Comparison of ENCODE assay signal across 10 cellular contexts in genomic region chr9:135468866-135469521, GRCh38. TPM values are rescaled to one million over a fixed set of nuclear protein-coding genes. Genes with fewer than 3 reads are reported as not detected.
DNase-seq lines count a peak whose midpoint lies in the region; ATAC-seq, FAIRE-seq and TF ChIP-seq lines count a peak whose summit lies in the region.
"Had no signal": no experiment of that assay in that cellular context is flagged by ENCODE, and none has a peak within 500 bp of the region (broad histone marks: within the 10 kb centered on the region; RNA-seq: fewer than 3 reads in every experiment).

No MANE protein-coding gene starts in this region.

- no peak for TF ChIP-seq EP300 in HepG2 (IDR thresholded peaks at IDR 0.05; ENCODE audit: low read depth in 2 of 2, low read length in 2 of 2)
- TF ChIP-seq EP300 in HepG2 (CRISPR knock-in tag; IDR thresholded peaks at IDR 0.05; ENCODE audit: borderline replicate concordance), result no peak

- H4K20me1 ChIP-seq in HepG2 (ENCODE audit: insufficient read depth, low read length) (no peaks in the 10 kb centered on the region), hepatocyte (ENCODE audit: insufficient read depth, poor library complexity, severe bottlenecking) (no peaks in the 10 kb centered on the region)

- H2AFZ ChIP-seq in HepG2 (ENCODE audit: low read length) (no peak overlapping the region), hepatocyte (peak overlapping the region; percentile 26)

- 61% methylated on average over 13 of the region's 16 CpGs for WGBS in HepG2 (ENCODE audit: low lambda C conversion rate)
- WGBS in right lobe of liver (ENCODE audit: insufficient coverage, low coverage, low lambda C conversion rate, missing lambda C conversion rate), result 68% methylated on average over 13 of the region's 16 CpGs
- WGBS in hepatocyte (ENCODE audit: low lambda C conversion rate, missing lambda C conversion rate), result 4% methylated on average over 16 of the region's 16 CpGs

- H3K9me3 ChIP-seq in HepG2 (ENCODE audit: low read length) (no peaks in the 10 kb centered on the region), right lobe of liver (no peaks in the 10 kb centered on the region), hepatocyte (ENCODE audit: low read depth) (no peaks in the 10 kb centered on the region), SJCRH30 (replicated peaks) (no peaks in the 10 kb centered on the region)
- H3K9me3 ChIP-seq: BLaER1 treated with 17β-estradiol and CSF1 and Interleukin-3, amounts not matched to agents 10 nM and 100 nM had no signal

- CTCF ChIA-PET in HepG2 (lab: Yijun Ruan, JAX; ENCODE audit: low intra/inter-chr PET ratio, low total read pairs), result no interaction called here

- TF ChIP-seq POLR2A in HepG2 (IDR thresholded peaks at IDR 0.05; ENCODE audit: insufficient read depth in 1 of 2, low read depth in 2 of 2, low read length in 2 of 2) (no peak), right lobe of liver (IDR thresholded peaks at IDR 0.05) (no peak)

- BruUV-seq in HepG2 (replicated peaks; lab: Mats Ljungman, UMichigan), result no TSS peak

- H3K4me2 ChIP-seq in HepG2 (ENCODE audit: low read depth, low read length), result no peak overlapping the region
- H3K4me2 ChIP-seq in hepatocyte, result peak overlapping the region; percentile 66

- H3K9ac ChIP-seq in HepG2 (ENCODE audit: insufficient read depth, low read depth, low read length), result no peak overlapping the region
- H3K9ac ChIP-seq: BLaER1 treated with 17β-estradiol and CSF1 and Interleukin-3, amounts not matched to agents 10 nM and 100 nM had no signal

- no peaks in the 10 kb centered on the region for H3K9me2 ChIP-seq in hepatocyte (replicated peaks; ENCODE audit: insufficient read depth)

- no peaks in the 10 kb centered on the region for H3K27me3 ChIP-seq in HepG2 (ENCODE audit: control insufficient read depth in 1 of 2, insufficient read depth in 2 of 2, low read length in 2 of 2)
- H3K27me3 ChIP-seq in right lobe of liver, result no peaks in the 10 kb centered on the region
- H3K27me3 ChIP-seq in hepatocyte, result no peaks in the 10 kb centered on the region
- peaks cover 15% of the 10 kb centered on the region; the same call in 1 of the 2 replicates for H3K27me3 ChIP-seq in SJCRH30

- ATAC-seq in HepG2 (no peak), right lobe of liver (no peak), GM21381 (IDR thresholded peaks at IDR 0.05; ENCODE audit: unreplicated experiment) (no peak)

- FAIRE-seq in HepG2 (lab: Jason Lieb, UNC), result no peak

- H3K79me2 ChIP-seq in HepG2 (ENCODE audit: insufficient read depth, low read length), result no peaks in the 10 kb centered on the region
- no peaks in the 10 kb centered on the region for H3K79me2 ChIP-seq in hepatocyte

- intact Hi-C loops in HepG2 (cut with micrococcal nuclease; ENCODE audit: unreplicated experiment) (no loop called here), right lobe of liver (cut with DNase I) (no loop called here), cardiac septum (cut with DNase I) (no loop called here)

- DNase-seq in HepG2 (ENCODE audit: low spot score), result no peak
- DNase-seq in right lobe of liver, result no peak
- peak; percentile 43 for DNase-seq in activated T-cell treated with anti-CD3 and anti-CD28 coated beads for 24 hours (ENCODE audit: low read depth)
- no peak for DNase-seq in hepatocyte (ENCODE audit: low spot score)
- no peak for DNase-seq in SJCRH30
- DNase-seq in SHP77 treated with DMSO at 0.1 percent for 48 hours (lab: John Stamatoyannopoulos, UW), result no peak
- no peak for DNase-seq in cardiac septum (ENCODE audit: low spot score)

- no peak for TF ChIP-seq RAD21 in HepG2 (CRISPR knock-in tag; IDR thresholded peaks at IDR 0.05)

- H3K4me3 ChIP-seq in HepG2 (replicated peaks in 1 of 3; ENCODE audit: insufficient read depth in 1 of 3, low read depth in 2 of 3, low read length in 3 of 3) (no peak overlapping the region), right lobe of liver (no peak overlapping the region), hepatocyte (no peak overlapping the region), SJCRH30 (no peak overlapping the region)
- H3K4me3 ChIP-seq: BLaER1 treated with 17β-estradiol and CSF1 and Interleukin-3, amounts not matched to agents 10 nM and 100 nM had no signal

- TF ChIP-seq CTCF in HepG2 (CRISPR knock-in tag; IDR thresholded peaks at IDR 0.05) (no peak), right lobe of liver (IDR thresholded peaks at IDR 0.05) (no peak), hepatocyte (IDR thresholded peaks at IDR 0.05; ENCODE audit: poor library complexity) (no peak)

- H3K36me3 ChIP-seq in HepG2 (replicated peaks in 1 of 2; ENCODE audit: control insufficient read depth in 1 of 2, insufficient read depth in 2 of 2, low read length in 2 of 2) (no peaks in the 10 kb centered on the region), right lobe of liver (no peaks in the 10 kb centered on the region), hepatocyte (replicated peaks; ENCODE audit: insufficient read depth, low read depth) (no peaks in the 10 kb centered on the region), SJCRH30 (no peaks in the 10 kb centered on the region)
- H3K36me3 ChIP-seq: BLaER1 treated with 17β-estradiol and CSF1 and Interleukin-3, amounts not matched to agents 10 nM and 100 nM had no signal

- POLR2A ChIA-PET in HepG2 (lab: Yijun Ruan, JAX), result no interaction called here

- no peaks in the 10 kb centered on the region for H3K4me1 ChIP-seq in HepG2 (ENCODE audit: insufficient read depth, low read length)
- H3K4me1 ChIP-seq in right lobe of liver, result no peaks in the 10 kb centered on the region
- H3K4me1 ChIP-seq in hepatocyte (ENCODE audit: insufficient read depth), result peaks cover 11% of the 10 kb centered on the region
- H3K4me1 ChIP-seq in SJCRH30, result peaks cover 16% of the 10 kb centered on the region

- in situ Hi-C loops in HepG2 (cut with HindIII; ENCODE audit: extremely low pct_ligation_motif_present, low pct_unique_long_range_greater_than_20kb), result no loop called here

- H3K27ac ChIP-seq in HepG2 (ENCODE audit: extremely low read length, insufficient read depth, low read length) (no peak overlapping the region), right lobe of liver (no peak overlapping the region), hepatocyte (peak overlapping the region; percentile 64), SJCRH30 (no peak overlapping the region)
- H3K27ac ChIP-seq: BLaER1 treated with 17β-estradiol and CSF1 and Interleukin-3, amounts not matched to agents 10 nM and 100 nM; HL-60 had no signal

RNA-seq across cellular contexts. Expression of gene PPP1R26, which starts 10.6 kb away (rescaled TPM):
- total RNA-seq in HepG2 (2016; rRNA removed; fragmentation: Illumina TruSeq; extraction: Trizol), result 7.1 and 11.6 TPM in 2 replicates
- 2.2 TPM in 2 replicates for total RNA-seq in HepG2 (2016; cell fraction: cytosol; rRNA removed; fragmentation: Illumina TruSeq; extraction: Trizol; ENCODE audit: low read depth)
- 5.6 and 11.2 TPM in 2 replicates for total RNA-seq in HepG2 (2016; cell fraction: insoluble cytoplasmic fraction; rRNA removed; fragmentation: Illumina TruSeq; extraction: Trizol)
- 3.7 and 4.4 TPM in 2 replicates for total RNA-seq in HepG2 (2016; cell fraction: membrane; rRNA removed; fragmentation: Illumina TruSeq; extraction: Trizol)
- 11.3 and 13.5 TPM in 2 replicates for total RNA-seq in HepG2 (2016; cell fraction: nucleus; rRNA removed; fragmentation: Illumina TruSeq; extraction: Trizol)
- polyA plus RNA-seq in HepG2 (2011; rRNA removed), result 8.6 and 11.9 TPM in 2 replicates
- polyA plus RNA-seq in HepG2 (2011; cell fraction: cytosol; rRNA removed), result 9.5 and 10.6 TPM in 2 replicates
- 33.5 and 35.4 TPM in 2 replicates for polyA plus RNA-seq in HepG2 (2011; cell fraction: nucleus; rRNA removed)
- polyA plus RNA-seq in HepG2 (2012), result 9.5 and 12.9 TPM in 2 replicates
- 1.8 and 2.4 TPM in 2 replicates for polyA plus RNA-seq in HepG2 (2016; cell fraction: cytosol; fragmentation: Illumina TruSeq; extraction: Trizol; ENCODE audit: low read depth)
- 5.1 and 7.5 TPM in 2 replicates for polyA plus RNA-seq in HepG2 (2016; cell fraction: insoluble cytoplasmic fraction; fragmentation: Illumina TruSeq; extraction: Trizol; ENCODE audit: low read depth)
- 3.0 and 3.1 TPM in 2 replicates for polyA plus RNA-seq in HepG2 (2016; cell fraction: membrane; fragmentation: Illumina TruSeq; extraction: Trizol; ENCODE audit: low read depth)
- 19.4 and 20.2 TPM in 2 replicates for polyA plus RNA-seq in HepG2 (2016; cell fraction: nucleus; fragmentation: Illumina TruSeq; extraction: Trizol; ENCODE audit: insufficient read depth, low read depth)
- polyA minus RNA-seq in HepG2 (2011; rRNA and poly(A)+ RNA removed; ENCODE audit: low replicate concordance), result 11.9 and 22.1 TPM in 2 replicates
- polyA minus RNA-seq in HepG2 (2011; cell fraction: cytosol; rRNA and poly(A)+ RNA removed), result 9.1 and 9.9 TPM in 2 replicates
- 9.7 and 9.9 TPM in 2 replicates for polyA minus RNA-seq in HepG2 (2011; cell fraction: nucleus; rRNA and poly(A)+ RNA removed)
- total RNA-seq in right lobe of liver, result 1 to 10 TPM; 5.1 to 9.0 (median 7.7) TPM
- 12.5 and 15.6 TPM in 2 replicates for total RNA-seq in hepatocyte
- 9.1 and 15.0 TPM in 2 replicates for polyA plus RNA-seq in hepatocyte
- 6.6 and 7.6 TPM in 2 replicates for total RNA-seq in SJCRH30 (2014; rRNA removed; shearing (Covaris generic))
- total RNA-seq in cardiac septum, result 26.3 TPM

RNA-seq across cellular contexts. Expression of gene MRPS2, which starts 31.5 kb away (rescaled TPM):
- total RNA-seq in HepG2 (2016; rRNA removed; fragmentation: Illumina TruSeq; extraction: Trizol) (44.4 and 48.6 TPM in 2 replicates), right lobe of liver (10 to 100 TPM; 24.7 to 56.8 (median 30.5) TPM), hepatocyte (22.4 and 28.0 TPM in 2 replicates), cardiac septum (37.2 TPM)
- total RNA-seq in HepG2 (2016; cell fraction: cytosol; rRNA removed; fragmentation: Illumina TruSeq; extraction: Trizol; ENCODE audit: low read depth), result 19.9 and 20.2 TPM in 2 replicates
- total RNA-seq in HepG2 (2016; cell fraction: insoluble cytoplasmic fraction; rRNA removed; fragmentation: Illumina TruSeq; extraction: Trizol), result 40.6 and 44.3 TPM in 2 replicates
- total RNA-seq in HepG2 (2016; cell fraction: membrane; rRNA removed; fragmentation: Illumina TruSeq; extraction: Trizol), result 30.5 and 35.9 TPM in 2 replicates
- 22.9 and 23.3 TPM in 2 replicates for total RNA-seq in HepG2 (2016; cell fraction: nucleus; rRNA removed; fragmentation: Illumina TruSeq; extraction: Trizol)
- polyA plus RNA-seq in HepG2 (2011; rRNA removed) (86.7 and 98.3 TPM in 2 replicates), hepatocyte (57.0 and 59.1 TPM in 2 replicates)
- polyA plus RNA-seq in HepG2 (2011; cell fraction: cytosol; rRNA removed), result 166 and 225 TPM in 2 replicates
- polyA plus RNA-seq in HepG2 (2011; cell fraction: nucleus; rRNA removed), result 93.0 and 109 TPM in 2 replicates
- 38.2 and 39.9 TPM in 2 replicates for polyA plus RNA-seq in HepG2 (2012)
- polyA plus RNA-seq in HepG2 (2016; cell fraction: cytosol; fragmentation: Illumina TruSeq; extraction: Trizol; ENCODE audit: low read depth), result 37.0 and 38.5 TPM in 2 replicates
- polyA plus RNA-seq in HepG2 (2016; cell fraction: insoluble cytoplasmic fraction; fragmentation: Illumina TruSeq; extraction: Trizol; ENCODE audit: low read depth), result 94.0 and 109 TPM in 2 replicates
- 51.5 and 52.2 TPM in 2 replicates for polyA plus RNA-seq in HepG2 (2016; cell fraction: membrane; fragmentation: Illumina TruSeq; extraction: Trizol; ENCODE audit: low read depth)
- 74.0 and 74.3 TPM in 2 replicates for polyA plus RNA-seq in HepG2 (2016; cell fraction: nucleus; fragmentation: Illumina TruSeq; extraction: Trizol; ENCODE audit: insufficient read depth, low read depth)
- polyA minus RNA-seq in HepG2 (2011; rRNA and poly(A)+ RNA removed; ENCODE audit: low replicate concordance), result 204 and 352 TPM in 2 replicates
- 57.7 TPM in 2 replicates for polyA minus RNA-seq in HepG2 (2011; cell fraction: cytosol; rRNA and poly(A)+ RNA removed)
- 16.6 and 19.0 TPM in 2 replicates for polyA minus RNA-seq in HepG2 (2011; cell fraction: nucleus; rRNA and poly(A)+ RNA removed)
- total RNA-seq in SJCRH30 (2014; rRNA removed; shearing (Covaris generic)), result 68.0 and 68.6 TPM in 2 replicates

RNA-seq across cellular contexts. Expression of gene LCN1, which starts 52.2 kb away (rescaled TPM):
- not detected in 2 replicates for total RNA-seq in HepG2 (2016; rRNA removed; fragmentation: Illumina TruSeq; extraction: Trizol)
- total RNA-seq in HepG2 (2016; cell fraction: cytosol; rRNA removed; fragmentation: Illumina TruSeq; extraction: Trizol; ENCODE audit: low read depth), result not detected in 2 replicates
- not detected in 2 replicates for total RNA-seq in HepG2 (2016; cell fraction: insoluble cytoplasmic fraction; rRNA removed; fragmentation: Illumina TruSeq; extraction: Trizol)
- total RNA-seq in HepG2 (2016; cell fraction: membrane; rRNA removed; fragmentation: Illumina TruSeq; extraction: Trizol), result not detected in 2 replicates
- total RNA-seq in HepG2 (2016; cell fraction: nucleus; rRNA removed; fragmentation: Illumina TruSeq; extraction: Trizol), result not detected in 2 replicates
- not detected in 2 replicates for polyA plus RNA-seq in HepG2 (2011; rRNA removed)
- 0.09 TPM in 1 of 2 replicates, not detected in the other for polyA plus RNA-seq in HepG2 (2011; cell fraction: cytosol; rRNA removed)
- polyA plus RNA-seq in HepG2 (2011; cell fraction: nucleus; rRNA removed), result not detected in 2 replicates
- polyA plus RNA-seq in HepG2 (2012), result not detected in 2 replicates
- not detected in 2 replicates for polyA plus RNA-seq in HepG2 (2016; cell fraction: cytosol; fragmentation: Illumina TruSeq; extraction: Trizol; ENCODE audit: low read depth)
- not detected in 2 replicates for polyA plus RNA-seq in HepG2 (2016; cell fraction: insoluble cytoplasmic fraction; fragmentation: Illumina TruSeq; extraction: Trizol; ENCODE audit: low read depth)
- not detected in 2 replicates for polyA plus RNA-seq in HepG2 (2016; cell fraction: membrane; fragmentation: Illumina TruSeq; extraction: Trizol; ENCODE audit: low read depth)
- not detected in 2 replicates for polyA plus RNA-seq in HepG2 (2016; cell fraction: nucleus; fragmentation: Illumina TruSeq; extraction: Trizol; ENCODE audit: insufficient read depth, low read depth)
- not detected in 2 replicates for polyA minus RNA-seq in HepG2 (2011; rRNA and poly(A)+ RNA removed; ENCODE audit: low replicate concordance)
- not detected in 2 replicates for polyA minus RNA-seq in HepG2 (2011; cell fraction: cytosol; rRNA and poly(A)+ RNA removed)
- not detected in 2 replicates for polyA minus RNA-seq in HepG2 (2011; cell fraction: nucleus; rRNA and poly(A)+ RNA removed)
- total RNA-seq in right lobe of liver, result not detected
- total RNA-seq in hepatocyte, result not detected in 2 replicates
- 0.63 TPM in 1 of 2 replicates, not detected in the other for polyA plus RNA-seq in hepatocyte
- total RNA-seq in SJCRH30 (2014; rRNA removed; shearing (Covaris generic)), result not detected in 2 replicates
- total RNA-seq in cardiac septum, result not detected
